ENCODE assay signal across 17 cellular contexts in the genomic region with DNA sequence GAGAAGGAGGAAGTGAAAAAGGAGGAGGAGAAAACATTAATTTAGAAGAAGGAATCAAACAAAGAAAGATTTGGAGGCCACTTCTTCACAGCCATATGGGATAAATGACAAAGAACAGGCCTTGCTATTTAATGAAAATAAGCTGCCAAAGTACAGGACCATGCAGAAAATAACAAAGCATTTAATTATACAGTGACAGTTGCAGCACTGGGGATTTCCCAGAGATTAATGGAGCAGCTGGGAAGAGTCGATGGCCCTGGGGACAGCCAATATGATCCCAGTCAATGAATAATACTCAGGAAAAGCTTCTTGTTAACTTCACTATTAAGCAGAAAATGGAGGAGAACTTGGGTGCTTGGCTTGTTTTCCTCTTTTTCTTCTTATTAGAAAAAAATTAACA. TPM values are rescaled to one million over a fixed set of nuclear protein-coding genes. Genes with fewer than 3 reads are reported as not detected.
DNase-seq lines count a peak whose midpoint lies in the region; ATAC-seq and TF ChIP-seq lines count a peak whose summit lies in the region.
"Had no signal": no experiment of that assay in that cellular context is flagged by ENCODE, and none has a peak within 500 bp of the region (broad histone marks: within the 10 kb centered on the region; RNA-seq: fewer than 3 reads in every experiment).

No MANE protein-coding gene starts in this region.

- H3K9ac ChIP-seq in subcutaneous abdominal adipose tissue (ENCODE audit: low read length in 5 of 5): no peak overlapping the region

- H3K27ac ChIP-seq in subcutaneous abdominal adipose tissue (ENCODE audit: low read depth, low read length) (peak overlapping the region; percentile 28), coronary artery (no peak overlapping the region)
- no peak overlapping the region for H3K27ac ChIP-seq in effector memory CD4-positive, alpha-beta T cell (ENCODE audit: insufficient read depth, low read length, poor library complexity, severe bottlenecking)
- H3K27ac ChIP-seq: brain microvascular endothelial cell had no signal

- no peak overlapping the region for H3K4me3 ChIP-seq in subcutaneous abdominal adipose tissue (ENCODE audit: low read depth in 1 of 5, low read length in 5 of 5)
- H3K4me3 ChIP-seq in coronary artery: no peak overlapping the region
- H3K4me3 ChIP-seq in effector memory CD4-positive, alpha-beta T cell (ENCODE audit: insufficient read depth, low read depth, low read length, poor library complexity, severe bottlenecking): no peak overlapping the region
- H3K4me3 ChIP-seq: lung had no signal

- no peaks in the 10 kb centered on the region for H3K27me3 ChIP-seq in subcutaneous abdominal adipose tissue (ENCODE audit: control insufficient read depth in 5 of 5, insufficient read depth in 4 of 5, low read length in 5 of 5)
- H3K27me3 ChIP-seq in effector memory CD4-positive, alpha-beta T cell (replicated peaks; ENCODE audit: control insufficient read depth, insufficient read depth, low read length, poor library complexity, severe bottlenecking): no peaks in the 10 kb centered on the region
- H3K27me3 ChIP-seq: brain microvascular endothelial cell had no signal

- DNase-seq in NCI-H1417 (lab: John Stamatoyannopoulos, UW): peak in 2 of 3 experiments; percentile 45 to 82
- no peak for DNase-seq in NCI-H1417 treated with DMSO at 0.1 percent for 48 hours (lab: John Stamatoyannopoulos, UW)
- peak; percentile 97 for DNase-seq in SK-N-DZ (ENCODE audit: low spot score)
- DNase-seq in left kidney (ENCODE audit: low read depth, low spot score): peak; percentile 66
- DNase-seq in coronary artery (ENCODE audit: low spot score): no peak
- DNase-seq in effector memory CD4-positive, alpha-beta T cell: no peak
- DNase-seq: activated CD4-positive, CD25-positive, alpha-beta regulatory T cell treated with anti-CD3 and anti-CD28 coated beads, Interleukin-2, amount 50 U/mL, for 72 hours; activated naive CD4-positive, alpha-beta T cell treated with anti-CD3 and anti-CD28 coated beads for 36 hours; brain microvascular endothelial cell; CD8-positive, alpha-beta memory T cell; effector CD4-positive, alpha-beta T cell; PC-3 had no signal

- peaks cover 0 to 8% (median 0%) of the 10 kb centered on the region in 5 donors for H3K4me1 ChIP-seq in subcutaneous abdominal adipose tissue (ENCODE audit: control insufficient read depth in 5 of 5, insufficient read depth in 5 of 5, low read length in 5 of 5)
- H3K4me1 ChIP-seq in effector memory CD4-positive, alpha-beta T cell (ENCODE audit: control insufficient read depth, insufficient read depth, low read length, poor library complexity, severe bottlenecking): no peaks in the 10 kb centered on the region

- no peaks in the 10 kb centered on the region for H3K36me3 ChIP-seq in subcutaneous abdominal adipose tissue (ENCODE audit: control insufficient read depth in 5 of 5, insufficient read depth in 5 of 5, low read length in 5 of 5)
- no peaks in the 10 kb centered on the region for H3K36me3 ChIP-seq in effector memory CD4-positive, alpha-beta T cell (ENCODE audit: control insufficient read depth, insufficient read depth, low read length)
- H3K36me3 ChIP-seq: brain microvascular endothelial cell had no signal

- H3K9me3 ChIP-seq in subcutaneous abdominal adipose tissue (ENCODE audit: control insufficient read depth in 5 of 5, low read length in 5 of 5): no peaks in the 10 kb centered on the region
- H3K9me3 ChIP-seq in effector memory CD4-positive, alpha-beta T cell (ENCODE audit: control insufficient read depth, low read length): no peaks in the 10 kb centered on the region

- TF ChIP-seq CTCF in coronary artery (IDR thresholded peaks at IDR 0.05): no peak

- no peak for ATAC-seq in HG02642 (IDR thresholded peaks at IDR 0.05; ENCODE audit: poor library complexity, unreplicated experiment)
- ATAC-seq: HCT116, PC-3 had no signal

RNA-seq across cellular contexts. Expression of gene RERG, which starts 34.6 kb away (rescaled TPM):
- 44.9 and 47.4 TPM in 2 replicates for polyA plus RNA-seq in SK-N-DZ (2014; cell fraction: cytosol; rRNA removed)
- 41.3 and 41.7 TPM in 2 replicates for polyA plus RNA-seq in SK-N-DZ (2014; cell fraction: nucleus; rRNA removed)
- polyA plus RNA-seq: CD8-positive, alpha-beta memory T cell; IgD-negative memory B cell had no signal

Comparison
In these comparisons a context has a peak if more than half of its experiments do, and no peak if none do; other contexts are left out.
1. DNase-seq: peak in NCI-H1417 (2 of 3), SK-N-DZ (single experiment) and left kidney (single experiment); none in NCI-H1417 treated with DMSO at 0.1 percent for 48 hours (single experiment), coronary artery (single experiment) and effector memory CD4-positive, alpha-beta T cell (0 of 3).